In the genomic region with DNA sequence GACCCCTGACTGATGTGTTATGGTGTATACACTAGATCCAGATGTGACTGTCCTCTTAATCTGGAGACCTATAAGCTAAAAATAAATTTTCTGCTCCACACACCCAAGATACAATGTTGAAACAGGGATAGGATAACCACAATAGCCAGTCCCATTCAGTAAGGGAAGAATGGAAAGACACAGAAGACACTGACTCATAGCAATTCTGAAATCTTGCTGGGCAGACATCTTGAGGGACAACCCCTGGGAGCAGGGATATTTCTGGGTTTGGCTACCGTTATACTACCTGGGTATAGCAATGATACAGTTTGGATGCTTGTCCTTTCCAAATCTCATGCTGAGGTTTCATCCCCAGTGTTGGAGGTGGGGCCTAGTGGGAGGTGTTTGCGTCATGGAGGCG, we compare ENCODE assay signal across 8 cellular contexts.
"Had no signal": no experiment of that assay in that cellular context is flagged by ENCODE, and none has a peak within 500 bp of the region (broad histone marks: within the 10 kb centered on the region; RNA-seq: fewer than 3 reads in every experiment).

No MANE protein-coding gene starts in this region.

- DNase-seq: GDM1, GF-D8 had no signal

- ATAC-seq: GM12878 had no signal

- H3K4me3 ChIP-seq: GM12878 had no signal

- FAIRE-seq: G401.6, GM12878, GM12891, GM12892, GM18507, GM19239 had no signal
